Comparison of ENCODE assay signal across 23 cellular contexts in genomic region chr13:26324867-26325266, GRCh38.
"Had no signal": no experiment of that assay in that cellular context is flagged by ENCODE, and none has a peak within 500 bp of the region (broad histone marks: within the 10 kb centered on the region; RNA-seq: fewer than 3 reads in every experiment).

No MANE protein-coding gene starts in this region.

- H3K4me1 ChIP-seq: breast epithelium, testis had no signal

- H3K27ac ChIP-seq: breast epithelium, epithelial cell of prostate, lower lobe of right lung, testis, upper lobe of left lung, WERI-Rb-1 had no signal

- H3K36me3 ChIP-seq: breast epithelium, lower lobe of right lung, upper lobe of left lung had no signal

- H3K4me3 ChIP-seq: breast epithelium, lower lobe of right lung, testis, upper lobe of left lung had no signal

- ATAC-seq: left colon; stimulated activated memory B cell treated with anti-CD40 and anti-IgM and Interleukin-4, amounts not matched to agents 10 μg/mL and 1 μg/mL and 100 μg/mL, for 72 hours had no signal

- H3K9me3 ChIP-seq: breast epithelium, lower lobe of right lung, testis, upper lobe of left lung had no signal

- FAIRE-seq: small intestine had no signal

- DNase-seq: activated CD4-positive, alpha-beta T cell treated with anti-CD3 and anti-CD28 coated beads, Interleukin-2, amount 50 U/mL, for 4 hours; activated naive CD4-positive, alpha-beta T cell; activated T-cell treated with anti-CD3 and anti-CD28 coated beads for 4 hours; anterior cingulate cortex; effector CD8-positive, alpha-beta T cell; foreskin melanocyte; hypothalamus; islet precursor cell; left colon; lower lobe of right lung; nephron progenitor cell; nucleus accumbens; right cardiac atrium; small intestine; stimulated activated CD4-positive, alpha-beta T cell treated with anti-CD3 and anti-CD28 coated beads, Interleukin-15, amount 100 ng/mL, for 24 hours; stimulated activated CD4-positive, alpha-beta T cell treated with anti-CD3 and anti-CD28 coated beads, Interleukin-4, amount 100 ng/mL, for 24 hours; T-helper 2 cell; testis; upper lobe of left lung; WERI-Rb-1 had no signal

- H3K27me3 ChIP-seq: breast epithelium, testis, upper lobe of left lung had no signal
